In genomic region chr1:237859014-237859413, GRCh38 we compare ENCODE assay signal across 26 cellular contexts. TPM values are rescaled to one million over a fixed set of nuclear protein-coding genes. Genes with fewer than 3 reads are reported as not detected.
"Had no signal": no experiment of that assay in that cellular context is flagged by ENCODE, and none has a peak within 500 bp of the region (broad histone marks: within the 10 kb centered on the region; RNA-seq: fewer than 3 reads in every experiment).

No MANE protein-coding gene starts in this region.

- ATAC-seq: HepG2, Panc1, PC-3 had no signal

- H3K27ac ChIP-seq: RWPE1 had no signal

- DNase-seq: IMR-90, Karpas-422, KG1, MV-4-11, NCI-H1092, NCI-H1105 treated with DMSO at 0.1 percent for 48 hours, NCI-H1417 treated with DMSO at 0.1 percent for 48 hours, NCI-H146, NCI-H1694 treated with DMSO at 0.1 percent for 48 hours, NCI-H1930, NCI-H2081, NCI-H2107, NCI-H2227 treated with DMSO at 0.1 percent for 48 hours, NCI-H524, NCI-H526 treated with DMSO at 0.1 percent for 48 hours, NCI-H774, PC-3, SHP77 had no signal

RNA-seq across cellular contexts. Expression of gene ZP4, which starts 31.7 kb away (rescaled TPM):
- total RNA-seq: HepG2, HT1080, IMR-90, M059J, NCI-H460, OCI-LY7, PC-3, SK-MEL-5 had no signal
